1 cellular context compared by ENCODE assay signal in genomic region chr2:108288534-108289106, GRCh38.
A peak's percentile ranks its signal among the peaks of the same experiment; 100 is the strongest.
TF ChIP-seq lines count a peak whose summit lies in the region.

SULT1C2 (plus strand) TSS chr2:108288895; CDS start chr2:108293668, 4,773 bp downstream.

TF ChIP-seq in HEK293, 187 proteins besides CTCF, POLR2A, EP300 and RAD21 (continued from another document and continues in another):
- TF ChIP-seq ZNF292 (tag by site-specific recombination; IDR thresholded peaks at IDR 0.05; ENCODE audit: borderline replicate concordance, low read depth) (no peak), ZNF585B (tag by site-specific recombination; IDR thresholded peaks at IDR 0.05) (no peak), ZNF433 (tag by site-specific recombination; IDR thresholded peaks at IDR 0.05; ENCODE audit: low read depth) (no peak), BCL11A (tag by site-specific recombination; IDR thresholded peaks at IDR 0.05; ENCODE audit: low read depth) (no peak), ZNF426 (tag by site-specific recombination; IDR thresholded peaks at IDR 0.05) (no peak), ZNF398 (tag by site-specific recombination; IDR thresholded peaks at IDR 0.05) (no peak), ZNF791 (tag by site-specific recombination; IDR thresholded peaks at IDR 0.05) (no peak), ZNF521 (tag by site-specific recombination; IDR thresholded peaks at IDR 0.05) (no peak), PBX3 (CRISPR knock-in tag; IDR thresholded peaks at IDR 0.05) (no peak), ZNF211 (tag by site-specific recombination; IDR thresholded peaks at IDR 0.05; ENCODE audit: low read depth) (no peak), ZNF121 (tag by site-specific recombination; IDR thresholded peaks at IDR 0.05) (no peak), ZBTB48 (tag by site-specific recombination; IDR thresholded peaks at IDR 0.05) (0 out of 2 replicates have a peak, but pooled peaks have one; percentile 24), ZNF169 (tag by site-specific recombination; IDR thresholded peaks at IDR 0.05) (no peak), ZNF623 (tag by site-specific recombination; IDR thresholded peaks at IDR 0.05) (no peak), ZBTB21 (tag by site-specific recombination; IDR thresholded peaks at IDR 0.05) (no peak), ZNF776 (tag by site-specific recombination; IDR thresholded peaks at IDR 0.05; ENCODE audit: borderline replicate concordance) (no peak), ZBTB26 (tag by site-specific recombination; optimal IDR thresholded peaks at IDR 0.05) (no peak), GLI4 (tag by site-specific recombination; IDR thresholded peaks at IDR 0.05) (no peak), ZNF266 (tag by site-specific recombination; IDR thresholded peaks at IDR 0.05; ENCODE audit: low read depth) (no peak), ZNF555 (tag by site-specific recombination; conservative IDR thresholded peaks at IDR 0.05) (no peak), IKZF3 (tag by site-specific recombination; IDR thresholded peaks at IDR 0.05) (peak; percentile 44; the same call in 1 of the 2 replicates), ZNF184 (tag by site-specific recombination; IDR thresholded peaks at IDR 0.05) (no peak), ZNF155 (tag by site-specific recombination; IDR thresholded peaks at IDR 0.05) (no peak), SETDB1 (IDR thresholded peaks at IDR 0.05; ENCODE audit: insufficient read length, low read length) (no peak), KLF16 (tag by site-specific recombination; IDR thresholded peaks at IDR 0.05) (no peak), ZNF658 (tag by site-specific recombination; IDR thresholded peaks at IDR 0.05) (no peak), ZNF830 (tag by site-specific recombination; IDR thresholded peaks at IDR 0.05; ENCODE audit: low read depth) (no peak), ZNF280C (tag by site-specific recombination; IDR thresholded peaks at IDR 0.05) (no peak), HOXA7 (CRISPR knock-in tag; IDR thresholded peaks at IDR 0.05; ENCODE audit: borderline replicate concordance) (no peak), OSR2 (tag by site-specific recombination; IDR thresholded peaks at IDR 0.05) (peak; percentile 79), ZNF132 (tag by site-specific recombination; IDR thresholded peaks at IDR 0.05; ENCODE audit: borderline replicate concordance) (no peak), WT1 (tag by site-specific recombination; IDR thresholded peaks at IDR 0.05) (peak; percentile 84), ZNF777 (tag by site-specific recombination; IDR thresholded peaks at IDR 0.05; ENCODE audit: borderline replicate concordance) (no peak), ZBTB10 (tag by site-specific recombination; IDR thresholded peaks at IDR 0.05) (no peak), ZNF843 (tag by site-specific recombination; IDR thresholded peaks at IDR 0.05) (no peak), ZNF24 (tag by site-specific recombination; IDR thresholded peaks at IDR 0.05) (0 out of 2 replicates have a peak, but pooled peaks have one; percentile 29), ZNF488 (tag by site-specific recombination; IDR thresholded peaks at IDR 0.05) (no peak), GFI1B (tag by site-specific recombination; IDR thresholded peaks at IDR 0.05) (no peak), ZFHX2 (tag by site-specific recombination; conservative IDR thresholded peaks at IDR 0.05) (peak; percentile 66), FEZF1 (tag by site-specific recombination; IDR thresholded peaks at IDR 0.05) (no peak; the same call in 1 of the 2 replicates), ZNF544 (tag by site-specific recombination; IDR thresholded peaks at IDR 0.05) (no peak), ZNF473 (tag by site-specific recombination; IDR thresholded peaks at IDR 0.05) (no peak), ZNF510 (tag by site-specific recombination; IDR thresholded peaks at IDR 0.05; ENCODE audit: insufficient replicate concordance) (no peak), ZNF561 (tag by site-specific recombination; IDR thresholded peaks at IDR 0.05; ENCODE audit: borderline replicate concordance) (peak; percentile 86), ZBTB8A (tag by site-specific recombination; IDR thresholded peaks at IDR 0.05) (no peak), ZNF354C (tag by site-specific recombination; IDR thresholded peaks at IDR 0.05; ENCODE audit: borderline replicate concordance, low read depth) (no peak), ZNF138 (tag by site-specific recombination; IDR thresholded peaks at IDR 0.05; ENCODE audit: borderline replicate concordance) (no peak), ZNF174 (tag by site-specific recombination; IDR thresholded peaks at IDR 0.05) (no peak), ZNF707 (tag by site-specific recombination; IDR thresholded peaks at IDR 0.05) (no peak), BCL6B (tag by site-specific recombination; IDR thresholded peaks at IDR 0.05) (no peak), ZNF670 (tag by site-specific recombination; IDR thresholded peaks at IDR 0.05; ENCODE audit: low read depth) (no peak), PRDM6 (tag by site-specific recombination; IDR thresholded peaks at IDR 0.05) (no peak), ZNF513 (tag by site-specific recombination; IDR thresholded peaks at IDR 0.05) (no peak), ZNF391 (tag by site-specific recombination; IDR thresholded peaks at IDR 0.05; ENCODE audit: borderline replicate concordance, low read depth) (no peak), GLI2 (tag by site-specific recombination; IDR thresholded peaks at IDR 0.05; ENCODE audit: borderline replicate concordance, low read depth) (no peak), MEIS1 (CRISPR knock-in tag; IDR thresholded peaks at IDR 0.05; ENCODE audit: borderline replicate concordance) (no peak), ZNF146 (tag by site-specific recombination; IDR thresholded peaks at IDR 0.05) (no peak), ZNF664 (tag by site-specific recombination; IDR thresholded peaks at IDR 0.05) (no peak)
